Comparison of ENCODE assay signal across 7 cellular contexts in the genomic region with DNA sequence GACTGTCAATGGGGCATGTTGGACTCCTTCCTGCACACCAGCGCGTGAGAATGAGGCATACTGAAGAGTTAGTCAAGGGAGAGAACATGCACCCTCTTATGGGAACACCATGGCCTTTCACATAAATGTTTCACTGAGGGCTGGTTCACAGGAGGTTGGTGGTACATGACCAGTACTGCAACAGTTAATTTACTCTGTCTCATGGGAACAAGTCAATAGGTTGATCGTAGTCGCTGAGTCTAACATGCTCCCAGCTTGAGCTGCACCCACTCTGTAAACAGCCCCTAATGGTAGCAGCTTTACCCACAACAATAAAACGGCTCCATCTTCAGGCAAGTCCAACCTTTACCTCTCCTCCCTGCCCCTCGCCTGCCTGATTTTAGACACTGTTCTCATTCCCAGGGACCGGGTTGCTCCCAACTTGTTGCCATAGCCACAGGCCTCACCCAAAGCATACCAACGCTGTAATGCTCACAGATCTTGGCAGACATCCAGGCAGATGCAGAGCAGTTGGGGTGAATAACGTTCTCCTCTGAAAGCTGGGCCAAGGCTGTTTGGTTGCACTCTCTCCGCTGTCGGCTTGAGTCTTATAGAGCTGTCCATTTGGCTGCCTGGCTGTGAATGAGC.
DNase-seq lines count a peak whose midpoint lies in the region; ATAC-seq and TF ChIP-seq lines count a peak whose summit lies in the region.

No MANE protein-coding gene starts in this region.

- WGBS in IMR-90 (ENCODE audit: extremely low coverage in 2 of 2, insufficient read length in 1 of 2), 2 experiments, result 17% methylated on average over 5 of the region's 11 CpGs; no CpG with 5 or more reads in 1 of the 2 experiments
- WGBS in esophagus muscularis mucosa, result 22% methylated on average over 11 of the region's 11 CpGs

- H2AFZ ChIP-seq in IMR-90 (replicated peaks; ENCODE audit: low read length, poor library complexity), result peak overlapping the region; percentile 76

- no peak overlapping the region for H3K4ac ChIP-seq in IMR-90 (ENCODE audit: low read depth, low read length)

- H3K18ac ChIP-seq in IMR-90 (ENCODE audit: low read depth, low read length), result no peak overlapping the region

- dilution Hi-C loops in IMR-90 (cut with HindIII; ENCODE audit: low sequenced_read_pairs, unreplicated experiment), result no loop called here

- H3K27ac ChIP-seq in IMR-90 (ENCODE audit: insufficient read depth, low read length), result no peak overlapping the region
- peak overlapping the region; percentile 24 to 62 (median 40) for H3K27ac ChIP-seq in esophagus muscularis mucosa (replicated peaks in 1 of 4)
- no peak overlapping the region for H3K27ac ChIP-seq in WERI-Rb-1

- no peak overlapping the region for H4K91ac ChIP-seq in IMR-90 (ENCODE audit: insufficient read depth, low read depth, low read length)

- H4K20me1 ChIP-seq in IMR-90 (ENCODE audit: insufficient read depth, low read length), result no peaks in the 10 kb centered on the region

- in situ Hi-C loops in IMR-90 (cut with MboI; ENCODE audit: low sequenced_read_pairs), result loop anchor here (25.0 kb wide), 1 partner anchor 912 kb away; no protein-coding TSS in a partner anchor

- no peak overlapping the region for H3K23ac ChIP-seq in IMR-90 (ENCODE audit: low read depth, low read length)

- H3K4me1 Mint-ChIP-seq in nephron, result peaks cover 75% of the 10 kb centered on the region

- DNase-seq in IMR-90 (peak; percentile 91), NCI-H82 treated with DMSO at 0.1 percent for 48 hours (lab: John Stamatoyannopoulos, UW; ENCODE audit: unreplicated experiment) (peak; percentile 42), esophagus muscularis mucosa (ENCODE audit: extremely low spot score) (no peak), WERI-Rb-1 (no peak)
- DNase-seq in central memory CD4-positive, alpha-beta T cell, result no peak

- no peak overlapping the region for H2BK15ac ChIP-seq in IMR-90 (ENCODE audit: low read depth, low read length)

- H3K9me3 Mint-ChIP-seq in nephron, result no peaks in the 10 kb centered on the region

- CTCF ChIA-PET in IMR-90 (lab: Yijun Ruan, JAX), result no interaction called here

- H3K4me3 ChIP-seq in IMR-90 (ENCODE audit: insufficient read depth, low read depth, low read length) (no peak overlapping the region), esophagus muscularis mucosa (no peak overlapping the region), WERI-Rb-1 (ENCODE audit: low read depth, low read length) (no peak overlapping the region)

- no peak overlapping the region for H4K5ac ChIP-seq in IMR-90 (ENCODE audit: low read depth, low read length)

- BruUV-seq in IMR-90 (replicated peaks; lab: Mats Ljungman, UMichigan), result no TSS peak

- no peak for TF ChIP-seq EP300 in esophagus muscularis mucosa (IDR thresholded peaks at IDR 0.05)

- no peak overlapping the region for H3K9ac ChIP-seq in IMR-90 (ENCODE audit: low read depth, low read length)

- no peaks in the 10 kb centered on the region for H3K9me3 ChIP-seq in IMR-90 (ENCODE audit: control insufficient read depth, insufficient read depth, low read length)
- H3K9me3 ChIP-seq in esophagus muscularis mucosa, result no peaks in the 10 kb centered on the region
- no peaks in the 10 kb centered on the region for H3K9me3 ChIP-seq in WERI-Rb-1 (ENCODE audit: severe bottlenecking)

- H3K27me3 ChIP-seq in IMR-90 (ENCODE audit: control insufficient read depth, insufficient read depth, low read length) (no peaks in the 10 kb centered on the region), esophagus muscularis mucosa (no peaks in the 10 kb centered on the region), WERI-Rb-1 (ENCODE audit: insufficient read depth, low read depth, severe bottlenecking) (no peaks in the 10 kb centered on the region)

- H3K14ac ChIP-seq in IMR-90 (replicated peaks; ENCODE audit: low read depth, low read length), result no peak overlapping the region; the same call in 1 of the 2 replicates

- peak overlapping the region; percentile 73 to 86 (median 79) for H3K27ac Mint-ChIP-seq in nephron

- H3K4me2 ChIP-seq in IMR-90 (ENCODE audit: low read depth, low read length), result peak overlapping the region; percentile 34

- H3K4me1 ChIP-seq in IMR-90 (ENCODE audit: control insufficient read depth, insufficient read depth, low read length) (peaks cover 5% of the 10 kb centered on the region; the same call in 1 of the 2 replicates), esophagus muscularis mucosa (peaks cover 34 to 45% (median 43%) of the 10 kb centered on the region in 4 donors)

- TF ChIP-seq CTCF in IMR-90 (conservative IDR thresholded peaks at IDR 0.05; ENCODE audit: low read depth, low read length) (no peak), esophagus muscularis mucosa (IDR thresholded peaks at IDR 0.05) (no peak), nephron (IDR thresholded peaks at IDR 0.05; ENCODE audit: unreplicated experiment in 3 of 3) (no peak), WERI-Rb-1 (IDR thresholded peaks at IDR 0.05; ENCODE audit: low read depth, low read length) (no peak)

- H3K79me1 ChIP-seq in IMR-90 (ENCODE audit: low read depth in 1 of 2, low read length in 2 of 2), result no peaks in the 10 kb centered on the region

- H3K36me3 ChIP-seq in IMR-90 (ENCODE audit: control insufficient read depth, insufficient read depth, low read length) (no peaks in the 10 kb centered on the region), esophagus muscularis mucosa (no peaks in the 10 kb centered on the region), WERI-Rb-1 (no peaks in the 10 kb centered on the region)

- H4K8ac ChIP-seq in IMR-90 (ENCODE audit: low read depth in 2 of 2, low read length in 2 of 2), result no peak overlapping the region

- TF ChIP-seq RAD21 in IMR-90 (IDR thresholded peaks at IDR 0.05; ENCODE audit: low read length), result no peak

- H3K27me3 Mint-ChIP-seq in nephron (ENCODE audit: low read depth), result peaks cover 33% of the 10 kb centered on the region

- H2BK120ac ChIP-seq in IMR-90 (ENCODE audit: low read depth, low read length), result no peak overlapping the region

- no peaks in the 10 kb centered on the region for H3K36me3 Mint-ChIP-seq in nephron (ENCODE audit: low read depth)

- ATAC-seq in IMR-90 (ENCODE audit: low read depth) (peak; percentile 89), GM21786 (IDR thresholded peaks at IDR 0.05; ENCODE audit: unreplicated experiment) (no peak)

- H3K56ac ChIP-seq in IMR-90 (ENCODE audit: extremely low read depth, insufficient read depth, low read length), result no peak overlapping the region

- H2AK9ac ChIP-seq in IMR-90 (replicated peaks; ENCODE audit: low read depth, low read length, poor library complexity), result peak overlapping the region; percentile 71

- H2AK5ac ChIP-seq in IMR-90 (ENCODE audit: low read depth, low read length), result no peak overlapping the region; the same call in 1 of the 2 replicates

- H2BK5ac ChIP-seq in IMR-90 (ENCODE audit: low read depth, low read length, poor library complexity, severe bottlenecking), result no peak overlapping the region

- peak overlapping the region in 1 of 3 experiments; percentile 41 for H3K4me3 Mint-ChIP-seq in nephron

- no peak overlapping the region for H2BK20ac ChIP-seq in IMR-90 (ENCODE audit: low read depth, low read length)

- POLR2A ChIA-PET in IMR-90 (lab: Charles Lee; ENCODE audit: unreplicated experiment), result interaction anchor here (0.6 kb wide), 1 partner anchor 555 kb away, joined by 3 read pairs; no protein-coding TSS in a partner anchor

- intact Hi-C loops in IMR-90 (cut with micrococcal nuclease) (no loop called here), esophagus muscularis mucosa (cut with DNase I) (no loop called here)

- H3K9me1 ChIP-seq in IMR-90 (ENCODE audit: insufficient read depth, low read length), result peaks cover 6% of the 10 kb centered on the region

- TF ChIP-seq POLR2A in IMR-90 (IDR thresholded peaks at IDR 0.05; ENCODE audit: low read depth, low read length) (no peak), esophagus muscularis mucosa (IDR thresholded peaks at IDR 0.05; ENCODE audit: low read depth) (no peak)

TF ChIP-seq in IMR-90, 13 proteins besides CTCF, POLR2A, EP300 and RAD21:
- no peak for TF ChIP-seq MXI1 (IDR thresholded peaks at IDR 0.05; ENCODE audit: borderline replicate concordance, low read depth, low read length)
- no peak for TF ChIP-seq FOS (IDR thresholded peaks at IDR 0.05; ENCODE audit: low read depth, low read length)
- TF ChIP-seq, protein P1, sequence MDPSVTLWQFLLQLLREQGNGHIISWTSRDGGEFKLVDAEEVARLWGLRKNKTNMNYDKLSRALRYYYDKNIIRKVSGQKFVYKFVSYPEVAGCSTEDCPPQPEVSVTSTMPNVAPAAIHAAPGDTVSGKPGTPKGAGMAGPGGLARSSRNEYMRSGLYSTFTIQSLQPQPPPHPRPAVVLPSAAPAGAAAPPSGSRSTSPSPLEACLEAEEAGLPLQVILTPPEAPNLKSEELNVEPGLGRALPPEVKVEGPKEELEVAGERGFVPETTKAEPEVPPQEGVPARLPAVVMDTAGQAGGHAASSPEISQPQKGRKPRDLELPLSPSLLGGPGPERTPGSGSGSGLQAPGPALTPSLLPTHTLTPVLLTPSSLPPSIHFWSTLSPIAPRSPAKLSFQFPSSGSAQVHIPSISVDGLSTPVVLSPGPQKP (IDR thresholded peaks at IDR 0.05; ENCODE audit: borderline replicate concordance, low read depth, low read length), result no peak
- TF ChIP-seq CEBPB (IDR thresholded peaks at IDR 0.05; ENCODE audit: low read depth, low read length), result no peak
- TF ChIP-seq RCOR1 (IDR thresholded peaks at IDR 0.05; ENCODE audit: insufficient replicate concordance, low read length), result no peak
- TF ChIP-seq SMC3 (IDR thresholded peaks at IDR 0.05; ENCODE audit: low read depth, low read length), result no peak
- TF ChIP-seq CHD1 (IDR thresholded peaks at IDR 0.05; ENCODE audit: low read depth, low read length), result no peak
- TF ChIP-seq, protein P2, sequence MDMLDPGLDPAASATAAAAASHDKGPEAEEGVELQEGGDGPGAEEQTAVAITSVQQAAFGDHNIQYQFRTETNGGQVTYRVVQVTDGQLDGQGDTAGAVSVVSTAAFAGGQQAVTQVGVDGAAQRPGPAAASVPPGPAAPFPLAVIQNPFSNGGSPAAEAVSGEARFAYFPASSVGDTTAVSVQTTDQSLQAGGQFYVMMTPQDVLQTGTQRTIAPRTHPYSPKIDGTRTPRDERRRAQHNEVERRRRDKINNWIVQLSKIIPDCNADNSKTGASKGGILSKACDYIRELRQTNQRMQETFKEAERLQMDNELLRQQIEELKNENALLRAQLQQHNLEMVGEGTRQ (IDR thresholded peaks at IDR 0.05; ENCODE audit: low read depth, low read length), result no peak
- no peak for TF ChIP-seq RFX5 (IDR thresholded peaks at IDR 0.05; ENCODE audit: low read depth, low read length)
- no peak for TF ChIP-seq MAFK (IDR thresholded peaks at IDR 0.05; ENCODE audit: low read depth, low read length)
- TF ChIP-seq NFE2L2 (IDR thresholded peaks at IDR 0.05; ENCODE audit: low read depth, low read length), result no peak
- TF ChIP-seq BHLHE40 (IDR thresholded peaks at IDR 0.05; ENCODE audit: low read depth, low read length), result no peak
- TF ChIP-seq MAZ (IDR thresholded peaks at IDR 0.05; ENCODE audit: borderline replicate concordance, low read depth, low read length), result no peak

Comparison
In these comparisons a context has a peak if more than half of its experiments do, and no peak if none do; other contexts are left out.
1. DNase-seq: peak in IMR-90 (single experiment) and NCI-H82 treated with DMSO at 0.1 percent for 48 hours (single experiment); none in esophagus muscularis mucosa (single experiment), WERI-Rb-1 (single experiment) and central memory CD4-positive, alpha-beta T cell (single experiment).
2. H3K27ac ChIP-seq: peak in esophagus muscularis mucosa (4 of 4); none in IMR-90 (single experiment) and WERI-Rb-1 (single experiment).